ENCODE assay signal across 8 cellular contexts in the genomic region with DNA sequence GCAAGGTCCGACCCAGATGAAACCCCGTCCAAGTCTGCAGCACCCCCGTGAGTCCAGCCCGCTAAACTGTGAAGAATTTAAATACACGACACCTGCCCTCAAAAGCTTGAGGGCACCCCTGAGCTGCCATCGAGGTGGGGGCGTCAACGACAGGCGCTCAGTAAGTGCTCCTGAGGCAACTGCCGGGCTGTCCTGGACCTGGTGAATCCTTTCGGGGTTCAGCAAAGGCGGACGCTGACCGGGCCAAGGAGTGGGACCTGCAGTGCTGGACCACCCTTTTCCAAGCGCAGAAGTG. TPM values are rescaled to one million over a fixed set of nuclear protein-coding genes. Genes with fewer than 3 reads are reported as not detected.
DNase-seq lines count a peak whose midpoint lies in the region; ATAC-seq lines count a peak whose summit lies in the region.

No MANE protein-coding gene starts in this region.

- peak overlapping the region; percentile 86 for H3K4me3 Mint-ChIP-seq in activated CD8-positive, alpha-beta T cell treated with anti-CD3 and anti-CD28 coated beads, Interleukin-2, amount 10 ng/mL, durations not matched to agents 7 days and 5 days
- H3K4me3 Mint-ChIP-seq in stimulated activated naive CD8-positive, alpha-beta T cell treated with anti-CD3 and anti-CD28 coated beads, Interleukin-15, Interleukin-2, amounts not matched to agents 100 ng/mL and 50 ng/mL, for 24 hours = peak overlapping the region; percentile 87

- H3K4me1 ChIP-seq in BLaER1 treated with 17β-estradiol and CSF1 and Interleukin-3, amounts not matched to agents 10 nM and 100 nM = peaks cover 13 to 28% (median 18%) of the 10 kb centered on the region in 10 experiments
- H3K4me1 ChIP-seq in iPS-18a (ENCODE audit: control insufficient read depth, low read depth, low read length) = no peaks in the 10 kb centered on the region

- peak; percentile 14 for ATAC-seq in HG02588 (IDR thresholded peaks at IDR 0.05; ENCODE audit: unreplicated experiment)
- ATAC-seq in activated CD8-positive, alpha-beta T cell treated with anti-CD3 and anti-CD28 coated beads, Interleukin-2, amount 10 ng/mL, durations not matched to agents 7 days and 5 days = no peak

- POLR2A ChIA-PET in activated CD8-positive, alpha-beta T cell treated with anti-CD3 and anti-CD28 coated beads, Interleukin-2, amount 10 ng/mL, durations not matched to agents 7 days and 5 days (lab: Charles Lee) = interaction anchor here (0.9 kb wide), 1 partner anchor 40 kb away, joined by 3 read pairs; no protein-coding TSS in a partner anchor

- peaks cover 0 to 27% (median 0%) of the 10 kb centered on the region in 11 experiments; a peak in 11 of 22 replicates for H4K20me1 ChIP-seq in BLaER1 treated with 17β-estradiol and CSF1 and Interleukin-3, amounts not matched to agents 10 nM and 100 nM

- no peaks in the 10 kb centered on the region for H3K9me3 ChIP-seq in BLaER1 treated with 17β-estradiol and CSF1 and Interleukin-3, amounts not matched to agents 10 nM and 100 nM (replicated peaks in 1 of 11)
- no peaks in the 10 kb centered on the region for H3K9me3 ChIP-seq in iPS-18a (ENCODE audit: control insufficient read depth, low read depth, low read length)

- H3K9ac ChIP-seq in BLaER1 treated with 17β-estradiol and CSF1 and Interleukin-3, amounts not matched to agents 10 nM and 100 nM = peak overlapping the region; percentile 73 to 92 (median 80)
- H3K9ac ChIP-seq in iPS-18a (ENCODE audit: low read length) = peak overlapping the region; percentile 80

- peak overlapping the region; percentile 78 for H3K27ac Mint-ChIP-seq in activated CD8-positive, alpha-beta T cell treated with anti-CD3 and anti-CD28 coated beads, Interleukin-2, amount 10 ng/mL, durations not matched to agents 7 days and 5 days
- peak overlapping the region; percentile 1 for H3K27ac Mint-ChIP-seq in stimulated activated naive CD8-positive, alpha-beta T cell treated with anti-CD3 and anti-CD28 coated beads, Interleukin-15, Interleukin-2, amounts not matched to agents 100 ng/mL and 50 ng/mL, for 24 hours

- peaks cover 0 to 22% (median 12%) of the 10 kb centered on the region in 11 experiments; a peak in 14 of 22 replicates for H3K36me3 ChIP-seq in BLaER1 treated with 17β-estradiol and CSF1 and Interleukin-3, amounts not matched to agents 10 nM and 100 nM
- peaks cover 4% of the 10 kb centered on the region for H3K36me3 ChIP-seq in iPS-18a (ENCODE audit: control insufficient read depth, low read depth, low read length)

- peaks cover 15% of the 10 kb centered on the region for H3K27me3 Mint-ChIP-seq in activated CD8-positive, alpha-beta T cell treated with anti-CD3 and anti-CD28 coated beads, Interleukin-2, amount 10 ng/mL, durations not matched to agents 7 days and 5 days (ENCODE audit: low read depth)
- peaks cover 21% of the 10 kb centered on the region for H3K27me3 Mint-ChIP-seq in stimulated activated naive CD8-positive, alpha-beta T cell treated with anti-CD3 and anti-CD28 coated beads, Interleukin-15, Interleukin-2, amounts not matched to agents 100 ng/mL and 50 ng/mL, for 24 hours

- H3K4me1 Mint-ChIP-seq in activated CD8-positive, alpha-beta T cell treated with anti-CD3 and anti-CD28 coated beads, Interleukin-2, amount 10 ng/mL, durations not matched to agents 7 days and 5 days (ENCODE audit: low read depth) = peaks cover 23% of the 10 kb centered on the region
- H3K4me1 Mint-ChIP-seq in stimulated activated naive CD8-positive, alpha-beta T cell treated with anti-CD3 and anti-CD28 coated beads, Interleukin-15, Interleukin-2, amounts not matched to agents 100 ng/mL and 50 ng/mL, for 24 hours (ENCODE audit: low read depth) = peaks cover 29% of the 10 kb centered on the region

- H3K4me3 ChIP-seq in BLaER1 treated with 17β-estradiol and CSF1 and Interleukin-3, amounts not matched to agents 10 nM and 100 nM = peak overlapping the region; percentile 72 to 94 (median 82)
- H3K4me3 ChIP-seq in iPS-18a (ENCODE audit: low read length) = peak overlapping the region; percentile 96

- H3K27me3 ChIP-seq in BLaER1 treated with 17β-estradiol and CSF1 and Interleukin-3, amounts not matched to agents 10 nM and 100 nM = peaks cover 16 to 46% (median 40%) of the 10 kb centered on the region in 11 experiments
- peaks cover 35% of the 10 kb centered on the region for H3K27me3 ChIP-seq in iPS-18a (ENCODE audit: control insufficient read depth, insufficient read depth, low read length)

- H3K36me3 Mint-ChIP-seq in activated CD8-positive, alpha-beta T cell treated with anti-CD3 and anti-CD28 coated beads, Interleukin-2, amount 10 ng/mL, durations not matched to agents 7 days and 5 days (ENCODE audit: low read depth) = peaks cover 3% of the 10 kb centered on the region
- H3K36me3 Mint-ChIP-seq in stimulated activated naive CD8-positive, alpha-beta T cell treated with anti-CD3 and anti-CD28 coated beads, Interleukin-15, Interleukin-2, amounts not matched to agents 100 ng/mL and 50 ng/mL, for 24 hours (ENCODE audit: low read depth) = peaks cover 6% of the 10 kb centered on the region

- H3K4me2 ChIP-seq in BLaER1 treated with 17β-estradiol and CSF1 and Interleukin-3, amounts not matched to agents 10 nM and 100 nM = peak overlapping the region; percentile 91 to 100 (median 99)

- H3K9me3 Mint-ChIP-seq in activated CD8-positive, alpha-beta T cell treated with anti-CD3 and anti-CD28 coated beads, Interleukin-2, amount 10 ng/mL, durations not matched to agents 7 days and 5 days (ENCODE audit: insufficient read depth) = no peaks in the 10 kb centered on the region
- no peaks in the 10 kb centered on the region for H3K9me3 Mint-ChIP-seq in stimulated activated naive CD8-positive, alpha-beta T cell treated with anti-CD3 and anti-CD28 coated beads, Interleukin-15, Interleukin-2, amounts not matched to agents 100 ng/mL and 50 ng/mL, for 24 hours

- peak; percentile 29 for DNase-seq in activated CD8-positive, alpha-beta T cell treated with anti-CD3 and anti-CD28 coated beads, Interleukin-2, amount 10 ng/mL, durations not matched to agents 7 days and 5 days
- DNase-seq in NCI-H446 treated with DMSO at 0.1 percent for 48 hours (lab: John Stamatoyannopoulos, UW) (no peak), NCI-H1092 treated with DMSO at 0.1 percent for 48 hours (lab: John Stamatoyannopoulos, UW) (no peak), NCI-H187 (lab: John Stamatoyannopoulos, UW) (no peak)

- peak overlapping the region in 3 of 11 experiments; percentile 85 to 93 (median 92); a peak in 3 of 22 replicates for H3K27ac ChIP-seq in BLaER1 treated with 17β-estradiol and CSF1 and Interleukin-3, amounts not matched to agents 10 nM and 100 nM
- H3K27ac ChIP-seq in iPS-18a (ENCODE audit: low read length) = no peak overlapping the region

- CTCF ChIA-PET in activated CD8-positive, alpha-beta T cell treated with anti-CD3 and anti-CD28 coated beads, Interleukin-2, amount 10 ng/mL, durations not matched to agents 7 days and 5 days (lab: Charles Lee) = interaction anchor here (0.6 to 1.2 kb wide), 2 partner anchors 13 to 825 kb away, joined by 3 to 4 read pairs; a partner anchor contains a TSS

RNA-seq across cellular contexts. Expression of a gene that starts 0.5 kb away (rescaled TPM):
- total RNA-seq in activated CD8-positive, alpha-beta T cell treated with anti-CD3 and anti-CD28 coated beads, Interleukin-2, amount 10 ng/mL, durations not matched to agents 7 days and 5 days = 10 to 100 TPM; 15.7 to 18.7 TPM
